Comparison of ENCODE assay signal across 8 cellular contexts in genomic region chr6:26836657-26837056, GRCh38.
DNase-seq lines count a peak whose midpoint lies in the region; ATAC-seq, FAIRE-seq and TF ChIP-seq lines count a peak whose summit lies in the region.
"Not testable (repeated sequence)": the region's sequence is repeated elsewhere in the genome, so short reads cannot be mapped to it uniquely, and the experiment has no call there.

No MANE protein-coding gene starts in this region.

- not testable (repeated sequence) for TF ChIP-seq CTCF in activated B cell treated with CpG ODN at 0.5 μM for 24 hours (IDR thresholded peaks at IDR 0.05); GM12878 (IDR thresholded peaks at IDR 0.05 in 2 of 3, conservative IDR thresholded peaks at IDR 0.05 in 1 of 3; ENCODE audit: control insufficient read depth in 2 of 3, extremely low read depth in 1 of 3, insufficient read depth in 1 of 3, low read depth in 3 of 3, low read length in 3 of 3); K562 (IDR thresholded peaks at IDR 0.05 in 2 of 3, conservative IDR thresholded peaks at IDR 0.05 in 1 of 3; ENCODE audit: insufficient read depth in 2 of 3, low read depth in 1 of 3, low read length in 3 of 3)

- not testable (repeated sequence) for H3K4me3 Mint-ChIP-seq in activated B cell treated with CpG ODN at 0.5 μM for 24 hours; memory B cell; naive B cell; stimulated activated naive B cell treated with anti-CD40 and anti-IgM and Interleukin-4, amounts not matched to agents 10 μg/mL and 1 μg/mL and 100 μg/mL, for 72 hours

- POLR2A ChIA-PET in activated B cell treated with CpG ODN at 0.5 μM for 24 hours (lab: Charles Lee); GM12878 (lab: Charles Lee); K562 (lab: Yijun Ruan, JAX): not testable (repeated sequence)

- not testable (repeated sequence) for H3K9me1 ChIP-seq in K562 (ENCODE audit: control insufficient read depth, insufficient read depth, low read length)

- RAD21 ChIA-PET in GM12878 (lab: Charles Lee; ENCODE audit: unreplicated experiment) = not testable (repeated sequence)

- H3K27ac ChIP-seq in GM12878 (ENCODE audit: control insufficient read depth, insufficient read depth); K562 (ENCODE audit: extremely low read depth, low read depth, low read length): not testable (repeated sequence)

- H3K36me3 ChIP-seq in GM12878 (ENCODE audit: control insufficient read depth in 2 of 2, insufficient read depth in 2 of 2, low read length in 1 of 2); K562 (ENCODE audit: control insufficient read depth, insufficient read depth, low read length): not testable (repeated sequence)

- H3K79me2 ChIP-seq in GM12878 (ENCODE audit: control insufficient read depth, insufficient read depth, low read length); K562 (ENCODE audit: control insufficient read depth, insufficient read depth, low read length): not testable (repeated sequence)

- SMC1A ChIA-PET in GM12878 (lab: Charles Lee; ENCODE audit: uncharacterized antibody, unreplicated experiment) = not testable (repeated sequence)

- TF ChIP-seq RAD21 in GM12878 (IDR thresholded peaks at IDR 0.05; ENCODE audit: insufficient read depth, low read depth, low read length); K562 (CRISPR knock-in tag; conservative IDR thresholded peaks at IDR 0.05 in 1 of 2, IDR thresholded peaks at IDR 0.05 in 1 of 2): not testable (repeated sequence)

- not testable (repeated sequence) for H3K27me3 ChIP-seq in GM12878 (replicated peaks in 1 of 2; ENCODE audit: control insufficient read depth in 2 of 2, insufficient read depth in 2 of 2, low read length in 1 of 2); K562 (ENCODE audit: control insufficient read depth in 2 of 2, insufficient read depth in 2 of 2, low read length in 2 of 2)

- H4K20me1 ChIP-seq in GM12878 (ENCODE audit: control insufficient read depth, insufficient read depth); K562 (replicated peaks; ENCODE audit: control insufficient read depth, insufficient read depth, low read length): not testable (repeated sequence)

- not testable (repeated sequence) for H3K4me1 Mint-ChIP-seq in activated B cell treated with CpG ODN at 0.5 μM for 24 hours; memory B cell; naive B cell; stimulated activated naive B cell treated with anti-CD40 and anti-IgM and Interleukin-4, amounts not matched to agents 10 μg/mL and 1 μg/mL and 100 μg/mL, for 72 hours

- not testable (repeated sequence) for TF ChIP-seq EP300 in GM12878 (IDR thresholded peaks at IDR 0.05; ENCODE audit: borderline replicate concordance in 1 of 2, control insufficient read depth in 1 of 2, low read depth in 2 of 2, low read length in 2 of 2); K562 (IDR thresholded peaks at IDR 0.05; ENCODE audit: low read length)

- not testable (repeated sequence) for H3K9me3 ChIP-seq in GM12878 (replicated peaks; ENCODE audit: control insufficient read depth, insufficient read depth, low read length); K562 (replicated peaks; ENCODE audit: control insufficient read depth, insufficient read depth, low read depth, low read length)

- ATAC-seq in activated B cell treated with CpG ODN at 0.5 μM for 24 hours (ENCODE audit: low read depth) (peak; percentile 40), memory B cell (ENCODE audit: low read depth) (peak; percentile 49), naive B cell (ENCODE audit: low read depth in 2 of 2) (peak; percentile 25 to 32)
- ATAC-seq in GM12878, K562: not testable (repeated sequence)
- ATAC-seq in stimulated activated naive B cell treated with anti-CD40 and anti-IgM and Interleukin-4, amounts not matched to agents 10 μg/mL and 1 μg/mL and 100 μg/mL, for 72 hours (replicated peaks) = peak; percentile 67 to 69

- intact Hi-C loops in activated B cell treated with CpG ODN at 0.5 μM for 24 hours (cut with micrococcal nuclease); GM12878 (cut with micrococcal nuclease; ENCODE audit: unreplicated experiment); K562 (cut with micrococcal nuclease): not testable (repeated sequence)

- DNase-seq in GM12891 (ENCODE audit: insufficient read length, low spot score); activated B cell treated with CpG ODN at 0.5 μM for 24 hours; GM12878 (ENCODE audit: low read depth, low spot score); K562 (ENCODE audit: extremely low read depth in 1 of 4, low spot score in 3 of 4); memory B cell (ENCODE audit: low spot score in 2 of 2); naive B cell; stimulated activated naive B cell treated with anti-CD40 and anti-IgM and Interleukin-4, amounts not matched to agents 10 μg/mL and 1 μg/mL and 100 μg/mL, for 72 hours: not testable (repeated sequence)
- peak; percentile 32 for DNase-seq in KBM-7

- H3K36me3 Mint-ChIP-seq in activated B cell treated with CpG ODN at 0.5 μM for 24 hours (ENCODE audit: low read depth); memory B cell; naive B cell; stimulated activated naive B cell treated with anti-CD40 and anti-IgM and Interleukin-4, amounts not matched to agents 10 μg/mL and 1 μg/mL and 100 μg/mL, for 72 hours: not testable (repeated sequence)

- H3K27ac Mint-ChIP-seq in activated B cell treated with CpG ODN at 0.5 μM for 24 hours; memory B cell; stimulated activated naive B cell treated with anti-CD40 and anti-IgM and Interleukin-4, amounts not matched to agents 10 μg/mL and 1 μg/mL and 100 μg/mL, for 72 hours: not testable (repeated sequence)
- peak overlapping the region in 1 of 6 donors; percentile 49 for H3K27ac Mint-ChIP-seq in naive B cell

- H3K9me3 Mint-ChIP-seq in activated B cell treated with CpG ODN at 0.5 μM for 24 hours; memory B cell; stimulated activated naive B cell treated with anti-CD40 and anti-IgM and Interleukin-4, amounts not matched to agents 10 μg/mL and 1 μg/mL and 100 μg/mL, for 72 hours: not testable (repeated sequence)
- H3K9me3 Mint-ChIP-seq in naive B cell = peaks cover 3 to 14% (median 8%) of the 10 kb centered on the region in 7 donors

- not testable (repeated sequence) for H3K4me2 ChIP-seq in GM12878 (ENCODE audit: control insufficient read depth, insufficient read depth); K562 (ENCODE audit: insufficient read depth, low read length)

- not testable (repeated sequence) for TF ChIP-seq POLR2A in GM12891 (IDR thresholded peaks at IDR 0.05; ENCODE audit: low read depth, low read length); GM12878 (IDR thresholded peaks at IDR 0.05; ENCODE audit: low read depth, low read length); K562 (conservative IDR thresholded peaks at IDR 0.05)

- FAIRE-seq in GM12891 (lab: Jason Lieb, UNC); GM12878 (lab: Jason Lieb, UNC); K562 (lab: Jason Lieb, UNC): not testable (repeated sequence)

- not testable (repeated sequence) for H3K9ac ChIP-seq in GM12878 (ENCODE audit: control insufficient read depth, insufficient read depth, low read length); K562 (ENCODE audit: insufficient read depth in 1 of 2, low read depth in 2 of 2, low read length in 2 of 2)

- H2AFZ ChIP-seq in GM12878 (ENCODE audit: control insufficient read depth, low read depth, low read length); K562 (ENCODE audit: low read depth, low read length): not testable (repeated sequence)

- H3K4me1 ChIP-seq in GM12878 (ENCODE audit: control insufficient read depth, insufficient read depth, low read length); K562 (replicated peaks in 1 of 2; ENCODE audit: control insufficient read depth in 2 of 2, insufficient read depth in 2 of 2, low read length in 2 of 2): not testable (repeated sequence)

- H3K4me3 ChIP-seq in GM12878, K562: not testable (repeated sequence)

- CTCF ChIA-PET in activated B cell treated with CpG ODN at 0.5 μM for 24 hours (lab: Charles Lee); GM12878 (lab: Yijun Ruan, JAX); K562 (lab: Yijun Ruan, JAX; ENCODE audit: low intra/inter-chr PET ratio): not testable (repeated sequence)

- in situ Hi-C loops in KBM-7 (cut with MboI; ENCODE audit: low pct_unique_long_range_greater_than_20kb, low sequenced_read_pairs); GM12878 (cut with MboI); K562 (cut with MboI): not testable (repeated sequence)

- not testable (repeated sequence) for BruUV-seq in GM12878 (replicated peaks; lab: Mats Ljungman, UMichigan); K562 (replicated peaks; lab: Mats Ljungman, UMichigan)

- not testable (repeated sequence) for H3K27me3 Mint-ChIP-seq in activated B cell treated with CpG ODN at 0.5 μM for 24 hours; memory B cell; naive B cell; stimulated activated naive B cell treated with anti-CD40 and anti-IgM and Interleukin-4, amounts not matched to agents 10 μg/mL and 1 μg/mL and 100 μg/mL, for 72 hours

TF ChIP-seq in GM12891, 5 proteins besides CTCF, POLR2A, EP300 and RAD21:
- peak; percentile 47 for TF ChIP-seq SPI1 (IDR thresholded peaks at IDR 0.05; ENCODE audit: low read depth, low read length)

TF ChIP-seq in GM12878, 131 proteins besides CTCF, POLR2A, EP300 and RAD21:
- TF ChIP-seq SPI1 (IDR thresholded peaks at IDR 0.05; ENCODE audit: borderline replicate concordance, insufficient read depth, low read depth, low read length) = peak; percentile 45; the same call in 1 of the 2 replicates

TF ChIP-seq in K562, 482 proteins besides CTCF, POLR2A, EP300 and RAD21:
- TF ChIP-seq SPI1 (IDR thresholded peaks at IDR 0.05; ENCODE audit: borderline replicate concordance, low read depth, low read length) = peak; percentile 49; the same call in 1 of the 2 replicates
TF ChIP-seq in K562: peak in this region for 1; not testable (repeated sequence) for 481.
